In the genomic region with DNA sequence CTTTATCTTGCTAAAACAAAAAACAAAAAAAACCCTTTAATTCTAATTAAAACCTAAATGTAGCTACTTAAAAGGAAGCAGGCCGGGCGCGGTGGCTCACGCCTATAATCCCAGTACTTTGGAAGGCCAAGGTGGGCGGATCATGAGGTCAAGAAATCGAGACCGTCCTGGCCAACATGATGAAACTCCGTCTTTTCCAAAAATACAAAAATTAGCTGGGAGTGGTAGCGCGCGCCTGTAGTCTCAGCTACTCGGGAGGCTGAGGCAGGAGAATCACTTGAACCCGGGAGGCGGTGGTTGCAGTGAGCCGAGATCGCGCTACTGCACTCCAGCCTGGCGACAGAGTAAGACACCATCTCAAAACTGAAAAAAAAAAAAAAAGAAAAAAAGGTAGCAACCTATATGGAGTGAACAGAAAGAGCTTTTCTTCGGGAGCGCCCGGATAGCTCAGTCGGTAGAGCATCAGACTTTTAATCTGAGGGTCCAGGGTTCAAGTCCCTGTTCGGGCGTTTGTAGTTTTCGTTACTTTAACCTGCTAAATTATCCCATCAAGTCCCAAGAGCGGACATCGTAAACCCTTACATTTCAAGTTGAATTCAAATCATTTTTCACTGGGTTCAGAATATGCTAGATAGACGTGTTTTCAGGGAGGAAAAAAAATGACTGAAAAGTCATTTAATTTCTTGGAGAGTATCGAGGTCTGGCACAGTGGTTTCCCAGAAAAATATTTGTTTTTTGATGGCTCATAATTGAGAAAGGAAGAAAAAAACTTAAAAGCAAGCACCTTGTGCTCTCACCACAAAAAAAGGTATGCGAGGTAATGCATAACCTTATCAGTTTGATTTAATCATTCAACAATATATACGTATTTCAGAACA, we compare ENCODE assay signal across 1 cellular context.
TF ChIP-seq lines count a peak whose summit lies in the region.

No MANE protein-coding gene starts in this region.

TF ChIP-seq in HCT116, 20 proteins besides CTCF, POLR2A, EP300 and RAD21 (continued from another document):
- TF ChIP-seq, protein P1, sequence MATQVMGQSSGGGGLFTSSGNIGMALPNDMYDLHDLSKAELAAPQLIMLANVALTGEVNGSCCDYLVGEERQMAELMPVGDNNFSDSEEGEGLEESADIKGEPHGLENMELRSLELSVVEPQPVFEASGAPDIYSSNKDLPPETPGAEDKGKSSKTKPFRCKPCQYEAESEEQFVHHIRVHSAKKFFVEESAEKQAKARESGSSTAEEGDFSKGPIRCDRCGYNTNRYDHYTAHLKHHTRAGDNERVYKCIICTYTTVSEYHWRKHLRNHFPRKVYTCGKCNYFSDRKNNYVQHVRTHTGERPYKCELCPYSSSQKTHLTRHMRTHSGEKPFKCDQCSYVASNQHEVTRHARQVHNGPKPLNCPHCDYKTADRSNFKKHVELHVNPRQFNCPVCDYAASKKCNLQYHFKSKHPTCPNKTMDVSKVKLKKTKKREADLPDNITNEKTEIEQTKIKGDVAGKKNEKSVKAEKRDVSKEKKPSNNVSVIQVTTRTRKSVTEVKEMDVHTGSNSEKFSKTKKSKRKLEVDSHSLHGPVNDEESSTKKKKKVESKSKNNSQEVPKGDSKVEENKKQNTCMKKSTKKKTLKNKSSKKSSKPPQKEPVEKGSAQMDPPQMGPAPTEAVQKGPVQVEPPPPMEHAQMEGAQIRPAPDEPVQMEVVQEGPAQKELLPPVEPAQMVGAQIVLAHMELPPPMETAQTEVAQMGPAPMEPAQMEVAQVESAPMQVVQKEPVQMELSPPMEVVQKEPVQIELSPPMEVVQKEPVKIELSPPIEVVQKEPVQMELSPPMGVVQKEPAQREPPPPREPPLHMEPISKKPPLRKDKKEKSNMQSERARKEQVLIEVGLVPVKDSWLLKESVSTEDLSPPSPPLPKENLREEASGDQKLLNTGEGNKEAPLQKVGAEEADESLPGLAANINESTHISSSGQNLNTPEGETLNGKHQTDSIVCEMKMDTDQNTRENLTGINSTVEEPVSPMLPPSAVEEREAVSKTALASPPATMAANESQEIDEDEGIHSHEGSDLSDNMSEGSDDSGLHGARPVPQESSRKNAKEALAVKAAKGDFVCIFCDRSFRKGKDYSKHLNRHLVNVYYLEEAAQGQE (IDR thresholded peaks at IDR 0.05; ENCODE audit: low read depth): no peak
- TF ChIP-seq CEBPB (IDR thresholded peaks at IDR 0.05; ENCODE audit: low read depth) (peak; percentile 23; the same call in 1 of the 2 replicates), SP1 (IDR thresholded peaks at IDR 0.05; ENCODE audit: low read depth) (no peak), POLR2AphosphoS5 (IDR thresholded peaks at IDR 0.05; ENCODE audit: low read depth, low read length) (0 out of 2 replicates have a peak, but pooled peaks have one; percentile 31)
- TF ChIP-seq, protein P2, sequence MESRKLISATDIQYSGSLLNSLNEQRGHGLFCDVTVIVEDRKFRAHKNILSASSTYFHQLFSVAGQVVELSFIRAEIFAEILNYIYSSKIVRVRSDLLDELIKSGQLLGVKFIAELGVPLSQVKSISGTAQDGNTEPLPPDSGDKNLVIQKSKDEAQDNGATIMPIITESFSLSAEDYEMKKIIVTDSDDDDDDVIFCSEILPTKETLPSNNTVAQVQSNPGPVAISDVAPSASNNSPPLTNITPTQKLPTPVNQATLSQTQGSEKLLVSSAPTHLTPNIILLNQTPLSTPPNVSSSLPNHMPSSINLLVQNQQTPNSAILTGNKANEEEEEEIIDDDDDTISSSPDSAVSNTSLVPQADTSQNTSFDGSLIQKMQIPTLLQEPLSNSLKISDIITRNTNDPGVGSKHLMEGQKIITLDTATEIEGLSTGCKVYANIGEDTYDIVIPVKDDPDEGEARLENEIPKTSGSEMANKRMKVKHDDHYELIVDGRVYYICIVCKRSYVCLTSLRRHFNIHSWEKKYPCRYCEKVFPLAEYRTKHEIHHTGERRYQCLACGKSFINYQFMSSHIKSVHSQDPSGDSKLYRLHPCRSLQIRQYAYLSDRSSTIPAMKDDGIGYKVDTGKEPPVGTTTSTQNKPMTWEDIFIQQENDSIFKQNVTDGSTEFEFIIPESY (IDR thresholded peaks at IDR 0.05; ENCODE audit: extremely low read depth, insufficient replicate concordance, low read length): no peak
